In genomic region chr11:122723576-122723975, GRCh38 we compare ENCODE assay signal across 16 cellular contexts.
DNase-seq lines count a peak whose midpoint lies in the region; ATAC-seq and TF ChIP-seq lines count a peak whose summit lies in the region.
"Had no signal": no experiment of that assay in that cellular context is flagged by ENCODE, and none has a peak within 500 bp of the region (broad histone marks: within the 10 kb centered on the region; RNA-seq: fewer than 3 reads in every experiment).

No MANE protein-coding gene starts in this region.

- no peak overlapping the region for H2BK5ac ChIP-seq in mesenchymal stem cell (ENCODE audit: low read depth, low read length, poor library complexity, severe bottlenecking)

- H2BK120ac ChIP-seq in mesenchymal stem cell (ENCODE audit: low read depth, low read length) = peak overlapping the region; percentile 27

- peak overlapping the region in 1 of 2 experiments; percentile 57 for H3K23ac ChIP-seq in mesenchymal stem cell (ENCODE audit: low read length in 2 of 2)

- peak overlapping the region; percentile 31 to 86 (median 81) for H3K9ac ChIP-seq in BLaER1 treated with 17β-estradiol and CSF1 and Interleukin-3, amounts not matched to agents 10 nM and 100 nM
- H3K9ac ChIP-seq in KMS-11 (no peak overlapping the region), mesenchymal stem cell (ENCODE audit: low read length) (no peak overlapping the region)

- peak overlapping the region; percentile 64 to 75 for H3K18ac ChIP-seq in mesenchymal stem cell (ENCODE audit: low read depth in 1 of 2, low read length in 2 of 2)

- H4K20me1 ChIP-seq in BLaER1 treated with 17β-estradiol and CSF1 and Interleukin-3, amounts not matched to agents 10 nM and 100 nM = peaks cover 0 to 42% (median 0%) of the 10 kb centered on the region in 11 experiments; a peak in 3 of 22 replicates
- no peaks in the 10 kb centered on the region for H4K20me1 ChIP-seq in KMS-11 (ENCODE audit: insufficient read depth)

- no peak overlapping the region for H2AFZ ChIP-seq in KMS-11 (ENCODE audit: low read depth)
- H2AFZ ChIP-seq in mesenchymal stem cell (ENCODE audit: low read depth, low read length) = no peak overlapping the region

- H3K4me1 Mint-ChIP-seq in activated T-cell treated with anti-CD3 and anti-CD28 coated beads, Interleukin-2, amount 50 U/mL, for 24 hours (ENCODE audit: low read depth) = peaks cover 82% of the 10 kb centered on the region

- peak overlapping the region in 8 of 10 experiments; percentile 15 to 57 (median 50); a peak in 14 of 20 replicates for H3K4me3 ChIP-seq in BLaER1 treated with 17β-estradiol and CSF1 and Interleukin-3, amounts not matched to agents 10 nM and 100 nM
- H3K4me3 ChIP-seq in KMS-11 (IDR thresholded peaks at IDR 0.05; ENCODE audit: insufficient read depth, low read depth, low read length) (no peak overlapping the region), mesenchymal stem cell (ENCODE audit: insufficient read depth in 1 of 2, low read depth in 1 of 2, low read length in 2 of 2) (no peak overlapping the region)
- H3K4me3 ChIP-seq: colonic mucosa, gastrocnemius medialis, SK-N-MC, tibial artery had no signal

- ATAC-seq in GM18870 (IDR thresholded peaks at IDR 0.05; ENCODE audit: unreplicated experiment) (no peak), GM21576 (IDR thresholded peaks at IDR 0.05; ENCODE audit: unreplicated experiment) (no peak), HG02763 (IDR thresholded peaks at IDR 0.05; ENCODE audit: unreplicated experiment) (no peak)
- ATAC-seq: gastrocnemius medialis, HCT116, left colon had no signal

- H3K36me3 ChIP-seq in BLaER1 treated with 17β-estradiol and CSF1 and Interleukin-3, amounts not matched to agents 10 nM and 100 nM = peaks cover 0 to 38% (median 6%) of the 10 kb centered on the region in 11 experiments; a peak in 12 of 22 replicates
- H3K36me3 ChIP-seq in KMS-11 (ENCODE audit: insufficient read depth) = no peaks in the 10 kb centered on the region
- no peaks in the 10 kb centered on the region for H3K36me3 ChIP-seq in mesenchymal stem cell (ENCODE audit: control insufficient read depth in 1 of 2, insufficient read depth in 2 of 2, low read depth in 1 of 2, low read length in 2 of 2)
- H3K36me3 ChIP-seq: colonic mucosa, gastrocnemius medialis, tibial artery had no signal

- no peaks in the 10 kb centered on the region for H3K27me3 Mint-ChIP-seq in activated T-cell treated with anti-CD3 and anti-CD28 coated beads, Interleukin-2, amount 50 U/mL, for 24 hours

- H2BK15ac ChIP-seq in mesenchymal stem cell (ENCODE audit: low read depth, poor library complexity, severe bottlenecking) = no peak overlapping the region

- H2AK5ac ChIP-seq in mesenchymal stem cell (ENCODE audit: low read length, severe bottlenecking) = peak overlapping the region; percentile 57

- no peak overlapping the region for H4K8ac ChIP-seq in mesenchymal stem cell (ENCODE audit: low read length)

- peak overlapping the region; percentile 79 to 94 (median 91) for H3K4me2 ChIP-seq in BLaER1 treated with 17β-estradiol and CSF1 and Interleukin-3, amounts not matched to agents 10 nM and 100 nM
- H3K4me2 ChIP-seq in KMS-11 (peak overlapping the region; percentile 29; the same call in 1 of the 2 replicates), mesenchymal stem cell (ENCODE audit: low read length, poor library complexity, severe bottlenecking) (no peak overlapping the region)

- no peaks in the 10 kb centered on the region for H3K27me3 ChIP-seq in BLaER1 treated with 17β-estradiol and CSF1 and Interleukin-3, amounts not matched to agents 10 nM and 100 nM
- H3K27me3 ChIP-seq in KMS-11 (ENCODE audit: insufficient read depth, low read depth) (no peaks in the 10 kb centered on the region), mesenchymal stem cell (ENCODE audit: control insufficient read depth in 1 of 2, insufficient read depth in 1 of 2, low read length in 2 of 2) (no peaks in the 10 kb centered on the region)
- H3K27me3 ChIP-seq: colonic mucosa, gastrocnemius medialis had no signal

- 92% methylated on average over 3 of the region's 3 CpGs for WGBS in mesenchymal stem cell

- H4K91ac ChIP-seq in mesenchymal stem cell (ENCODE audit: low read length) = peak overlapping the region; percentile 34

- H3K4ac ChIP-seq in mesenchymal stem cell (ENCODE audit: low read depth in 1 of 2, low read length in 2 of 2) = peak overlapping the region in 1 of 2 experiments; percentile 64

- H3K4me3 Mint-ChIP-seq in activated T-cell treated with anti-CD3 and anti-CD28 coated beads, Interleukin-2, amount 50 U/mL, for 24 hours = peak overlapping the region; percentile 41

- peak overlapping the region; percentile 57 to 99 (median 97) for H3K27ac ChIP-seq in BLaER1 treated with 17β-estradiol and CSF1 and Interleukin-3, amounts not matched to agents 10 nM and 100 nM
- H3K27ac ChIP-seq in KMS-11 (no peak overlapping the region), mesenchymal stem cell (ENCODE audit: low read length, poor library complexity, severe bottlenecking) (peak overlapping the region; percentile 43)
- H3K27ac ChIP-seq: colonic mucosa, gastrocnemius medialis, SK-N-MC, tibial artery had no signal

- no peak for DNase-seq in activated T-cell treated with anti-CD3 and anti-CD28 coated beads, Interleukin-2, amount 50 U/mL, for 24 hours
- no peak for DNase-seq in mesenchymal stem cell
- no peak for DNase-seq in amniotic stem cell (lab: John Stamatoyannopoulos, UW)
- DNase-seq: colonic mucosa, gastrocnemius medialis, left colon, NCI-H524 treated with DMSO at 0.1 percent for 48 hours, occipital lobe, tibial artery had no signal

- peak overlapping the region; percentile 37 to 59 for H2BK12ac ChIP-seq in mesenchymal stem cell (ENCODE audit: low read length in 2 of 2)

- peak overlapping the region; percentile 84 for H3K27ac Mint-ChIP-seq in activated T-cell treated with anti-CD3 and anti-CD28 coated beads, Interleukin-2, amount 50 U/mL, for 24 hours

- no peak overlapping the region for H3K14ac ChIP-seq in mesenchymal stem cell (ENCODE audit: low read length in 2 of 2)

- H3K9me3 Mint-ChIP-seq in activated T-cell treated with anti-CD3 and anti-CD28 coated beads, Interleukin-2, amount 50 U/mL, for 24 hours = no peaks in the 10 kb centered on the region

- H3K4me1 ChIP-seq in BLaER1 treated with 17β-estradiol and CSF1 and Interleukin-3, amounts not matched to agents 10 nM and 100 nM = peaks cover 98 to 100% (median 99%) of the 10 kb centered on the region in 10 experiments
- H3K4me1 ChIP-seq in KMS-11 (ENCODE audit: low read depth, poor library complexity, severe bottlenecking) (peaks cover 50% of the 10 kb centered on the region), mesenchymal stem cell (ENCODE audit: control insufficient read depth, insufficient read depth, low read depth, low read length) (peaks cover 19% of the 10 kb centered on the region)
- H3K4me1 ChIP-seq: colonic mucosa, gastrocnemius medialis, tibial artery had no signal

- H3K9me3 ChIP-seq in BLaER1 treated with 17β-estradiol and CSF1 and Interleukin-3, amounts not matched to agents 10 nM and 100 nM (replicated peaks in 1 of 11) = no peaks in the 10 kb centered on the region
- H3K9me3 ChIP-seq in mesenchymal stem cell (ENCODE audit: control insufficient read depth, low read length) = no peaks in the 10 kb centered on the region
- H3K9me3 ChIP-seq: colonic mucosa, gastrocnemius medialis, tibial artery had no signal

- H3K36me3 Mint-ChIP-seq in activated T-cell treated with anti-CD3 and anti-CD28 coated beads, Interleukin-2, amount 50 U/mL, for 24 hours (ENCODE audit: low read depth) = no peaks in the 10 kb centered on the region

- peaks cover 7% of the 10 kb centered on the region for H3K79me1 ChIP-seq in mesenchymal stem cell (replicated peaks; ENCODE audit: low read length, poor library complexity, severe bottlenecking)

- H3K79me2 ChIP-seq in KMS-11 (ENCODE audit: insufficient read depth, low read depth) = no peaks in the 10 kb centered on the region

- TF ChIP-seq CTCF in KMS-11 (conservative IDR thresholded peaks at IDR 0.05; ENCODE audit: low read depth, low read length) = no peak

Comparison
In these comparisons a context has a peak if more than half of its experiments do, and no peak if none do; other contexts are left out.
1. H3K4me3 ChIP-seq: peak in BLaER1 treated with 17β-estradiol and CSF1 and Interleukin-3, amounts not matched to agents 10 nM and 100 nM (8 of 10); none in KMS-11 (single experiment) and mesenchymal stem cell (0 of 2).
2. H3K9ac ChIP-seq: peak in BLaER1 treated with 17β-estradiol and CSF1 and Interleukin-3, amounts not matched to agents 10 nM and 100 nM (11 of 11); none in KMS-11 (single experiment) and mesenchymal stem cell (single experiment).